ENCODE assay signal across 13 cellular contexts in genomic region chr22:49026476-49027121, GRCh38.
DNase-seq lines count a peak whose midpoint lies in the region; ATAC-seq, FAIRE-seq and TF ChIP-seq lines count a peak whose summit lies in the region.
"Had no signal": no experiment of that assay in that cellular context is flagged by ENCODE, and none has a peak within 500 bp of the region (broad histone marks: within the 10 kb centered on the region; RNA-seq: fewer than 3 reads in every experiment).

No MANE protein-coding gene starts in this region.

- H3K4me1 ChIP-seq in OCI-LY7 (ENCODE audit: insufficient read depth, low read length, poor library complexity, severe bottlenecking) (no peaks in the 10 kb centered on the region), HepG2 (ENCODE audit: insufficient read depth, low read length) (no peaks in the 10 kb centered on the region)
- H3K4me1 ChIP-seq: esophagus squamous epithelium, right atrium auricular region had no signal

- H3K4me2 ChIP-seq in OCI-LY7 (ENCODE audit: low read length): no peak overlapping the region
- H3K4me2 ChIP-seq in HepG2 (ENCODE audit: low read depth, low read length): no peak overlapping the region

- H3K9me3 ChIP-seq in OCI-LY7 (ENCODE audit: low read length): no peaks in the 10 kb centered on the region
- no peaks in the 10 kb centered on the region for H3K9me3 ChIP-seq in HepG2 (ENCODE audit: low read length)
- H3K9me3 ChIP-seq: esophagus squamous epithelium, right atrium auricular region had no signal

- peak; percentile 27; the same call in 1 of the 2 replicates for TF ChIP-seq RAD21 in HepG2 (CRISPR knock-in tag; IDR thresholded peaks at IDR 0.05)

- no peak for TF ChIP-seq POLR2A in HepG2 (IDR thresholded peaks at IDR 0.05; ENCODE audit: insufficient read depth in 1 of 2, low read depth in 2 of 2, low read length in 2 of 2)
- no peak for TF ChIP-seq POLR2A in lower leg skin (IDR thresholded peaks at IDR 0.05)

- H3K9me2 ChIP-seq in OCI-LY7 (ENCODE audit: insufficient read depth, low read length): no peaks in the 10 kb centered on the region

- H3K36me3 ChIP-seq in OCI-LY7 (ENCODE audit: insufficient read depth, low read length) (no peaks in the 10 kb centered on the region), HepG2 (replicated peaks in 1 of 2; ENCODE audit: control insufficient read depth in 1 of 2, insufficient read depth in 2 of 2, low read length in 2 of 2) (no peaks in the 10 kb centered on the region)
- H3K36me3 ChIP-seq: esophagus squamous epithelium, right atrium auricular region had no signal

- TF ChIP-seq EP300 in HepG2 (IDR thresholded peaks at IDR 0.05; ENCODE audit: low read depth in 2 of 2, low read length in 2 of 2) (no peak), HepG2 (CRISPR knock-in tag; IDR thresholded peaks at IDR 0.05; ENCODE audit: borderline replicate concordance) (no peak)

- CTCF ChIA-PET in OCI-LY7 (lab: Charles Lee; ENCODE audit: unreplicated experiment) (no interaction called here), HepG2 (lab: Yijun Ruan, JAX; ENCODE audit: low intra/inter-chr PET ratio, low total read pairs) (no interaction called here)

- H3K4me3 ChIP-seq in GM12864 (ENCODE audit: low read depth, low read length): no peak overlapping the region
- no peak overlapping the region for H3K4me3 ChIP-seq in OCI-LY7 (ENCODE audit: low read depth, low read length, poor library complexity, severe bottlenecking)
- no peak overlapping the region for H3K4me3 ChIP-seq in HepG2 (replicated peaks in 1 of 3; ENCODE audit: insufficient read depth in 1 of 3, low read depth in 2 of 3, low read length in 3 of 3)
- H3K4me3 ChIP-seq in lower leg skin (ENCODE audit: low read depth, poor library complexity, severe bottlenecking): no peak overlapping the region
- H3K4me3 ChIP-seq: esophagus squamous epithelium, right atrium auricular region had no signal

- DNase-seq in Ammon's horn (ENCODE audit: low spot score) (peak; percentile 70), GM12864 (ENCODE audit: low read depth) (no peak), OCI-LY7 (ENCODE audit: low spot score) (peak; percentile 14), HepG2 (ENCODE audit: low spot score) (no peak), middle frontal gyrus (ENCODE audit: extremely low spot score, low spot score) (no peak), ACHN (no peak), lower leg skin (ENCODE audit: low spot score in 2 of 2) (no peak)
- DNase-seq: activated effector memory CD4-positive, alpha-beta T cell treated with anti-CD3 and anti-CD28 coated beads, Interleukin-2, amount 50 U/mL, for 16 hours; CD4-positive, alpha-beta memory T cell; esophagus squamous epithelium; NCI-H226 had no signal

- intact Hi-C loops in OCI-LY7 (cut with micrococcal nuclease; ENCODE audit: unreplicated experiment) (no loop called here), HepG2 (cut with micrococcal nuclease; ENCODE audit: unreplicated experiment) (no loop called here), lower leg skin (cut with DNase I; ENCODE audit: low total_unique reads) (no loop called here)

- POLR2A ChIA-PET in OCI-LY7 (lab: Charles Lee) (no interaction called here), HepG2 (lab: Yijun Ruan, JAX) (no interaction called here)

- BruUV-seq in OCI-LY7 (replicated peaks; lab: Mats Ljungman, UMichigan): no TSS peak
- no TSS peak for BruUV-seq in HepG2 (replicated peaks; lab: Mats Ljungman, UMichigan)

- peak; percentile 23 for TF ChIP-seq CTCF in GM12864 (IDR thresholded peaks at IDR 0.05; ENCODE audit: low read depth, low read length, missing control alignments)
- TF ChIP-seq CTCF in OCI-LY7 (conservative IDR thresholded peaks at IDR 0.05; ENCODE audit: low read length): peak; percentile 67
- peak; percentile 75 for TF ChIP-seq CTCF in HepG2 (CRISPR knock-in tag; IDR thresholded peaks at IDR 0.05)
- TF ChIP-seq CTCF in lower leg skin (IDR thresholded peaks at IDR 0.05): no peak

- peaks cover 17 to 66% of the 10 kb centered on the region in 2 experiments; a peak in 3 of 5 replicates for H3K27me3 ChIP-seq in HepG2 (ENCODE audit: control insufficient read depth in 1 of 2, insufficient read depth in 2 of 2, low read length in 2 of 2)
- H3K27me3 ChIP-seq: right atrium auricular region had no signal

- H3K9ac ChIP-seq in HepG2 (ENCODE audit: insufficient read depth, low read depth, low read length): no peak overlapping the region

- H4K20me1 ChIP-seq in OCI-LY7 (ENCODE audit: insufficient read depth, low read length): no peaks in the 10 kb centered on the region
- no peaks in the 10 kb centered on the region for H4K20me1 ChIP-seq in HepG2 (ENCODE audit: insufficient read depth, low read length)

- in situ Hi-C loops in HepG2 (cut with HindIII; ENCODE audit: extremely low pct_ligation_motif_present, low pct_unique_long_range_greater_than_20kb) (no loop called here), ACHN (cut with HindIII; ENCODE audit: low pct_ligation_motif_present, low pct_unique_long_range_greater_than_20kb, low sequenced_read_pairs) (no loop called here)

- ATAC-seq in HepG2: peak; percentile 80
- no peak for ATAC-seq in GM21786 (IDR thresholded peaks at IDR 0.05; ENCODE audit: unreplicated experiment)

- no peak overlapping the region for H3K27ac ChIP-seq in OCI-LY7 (ENCODE audit: low read depth, low read length, poor library complexity, severe bottlenecking)
- no peak overlapping the region for H3K27ac ChIP-seq in HepG2 (ENCODE audit: extremely low read length, insufficient read depth, low read length)
- H3K27ac ChIP-seq: esophagus squamous epithelium, right atrium auricular region had no signal

- FAIRE-seq in HepG2 (lab: Jason Lieb, UNC): no peak

- H2AFZ ChIP-seq in OCI-LY7 (ENCODE audit: low read length) (no peak overlapping the region), HepG2 (ENCODE audit: low read length) (no peak overlapping the region)

- H3K79me2 ChIP-seq in OCI-LY7 (ENCODE audit: insufficient read depth, low read depth, low read length): no peaks in the 10 kb centered on the region
- no peaks in the 10 kb centered on the region for H3K79me2 ChIP-seq in HepG2 (ENCODE audit: insufficient read depth, low read length)

- WGBS in HepG2 (ENCODE audit: low lambda C conversion rate): 17% methylated on average over 4 of the region's 9 CpGs
- 71 to 75% methylated on average over 8 to 9 of the region's 9 CpGs for WGBS in lower leg skin, 2 donors

TF ChIP-seq in HepG2, 621 proteins besides CTCF, POLR2A, EP300 and RAD21:
- 0 out of 2 replicates have a peak, but pooled peaks have one; percentile 32 for TF ChIP-seq ZNF263 (CRISPR knock-in tag; IDR thresholded peaks at IDR 0.05)
- peak; percentile 81 for TF ChIP-seq STAG1 (CRISPR knock-in tag; IDR thresholded peaks at IDR 0.05)
- TF ChIP-seq ZNF225 (CRISPR knock-in tag; IDR thresholded peaks at IDR 0.05): no peak
TF ChIP-seq in HepG2: peak in this region for 2.

Comparison
In these comparisons a context has a peak if more than half of its experiments do, and no peak if none do; other contexts are left out.
1. DNase-seq: peak in Ammon's horn (single experiment) and OCI-LY7 (single experiment); none in GM12864 (single experiment), HepG2 (single experiment), middle frontal gyrus (single experiment), ACHN (single experiment) and lower leg skin (0 of 2).
2. CTCF ChIP-seq: peak in GM12864 (single experiment), OCI-LY7 (single experiment) and HepG2 (single experiment); none in lower leg skin (0 of 3).